Comparison of ENCODE assay signal across 20 cellular contexts in the genomic region with DNA sequence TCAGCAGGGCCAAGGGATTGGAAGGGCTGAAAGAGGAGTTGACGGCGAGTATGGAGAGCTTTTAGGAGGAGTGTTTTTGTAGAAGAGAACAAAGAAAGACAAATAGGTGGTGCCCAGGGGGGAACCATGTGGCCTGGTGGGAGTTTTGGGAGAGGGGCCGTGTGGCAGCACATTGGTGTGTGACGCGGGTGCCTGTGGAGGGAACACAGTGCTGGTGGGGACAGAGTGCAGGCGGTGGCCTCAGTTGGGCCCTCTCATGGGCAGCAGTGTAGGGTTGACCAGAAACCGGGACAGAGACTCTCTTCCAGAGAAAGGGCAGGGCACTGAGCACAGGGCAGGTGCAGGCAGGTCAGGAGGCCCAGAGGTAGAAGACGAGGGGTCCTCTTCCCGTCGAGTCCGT. TPM values are rescaled to one million over a fixed set of nuclear protein-coding genes. Genes with fewer than 3 reads are reported as not detected.
DNase-seq lines count a peak whose midpoint lies in the region; ATAC-seq and TF ChIP-seq lines count a peak whose summit lies in the region.
"Had no signal": no experiment of that assay in that cellular context is flagged by ENCODE, and none has a peak within 500 bp of the region (broad histone marks: within the 10 kb centered on the region; RNA-seq: fewer than 3 reads in every experiment).

No MANE protein-coding gene starts in this region.

- CTCF ChIA-PET in activated naive CD4-positive, alpha-beta T cell treated with anti-CD3 and anti-CD28 coated beads for 36 hours (lab: Charles Lee), result interaction anchor here (0.9 to 1.2 kb wide), 2 partner anchors 19 to 105 kb away, joined by 3 to 5 read pairs; no protein-coding TSS in a partner anchor

- H3K4me3 ChIP-seq in dorsolateral prefrontal cortex (no peak overlapping the region), upper lobe of right lung (no peak overlapping the region)
- H3K4me3 ChIP-seq: GM23248, SK-N-MC had no signal

- DNase-seq in activated CD4-positive, alpha-beta T cell treated with anti-CD3 and anti-CD28 coated beads, Interleukin-2, amount 10 ng/mL, durations not matched to agents 24 days and 14 days, result no peak
- DNase-seq in activated CD4-positive, alpha-beta T cell treated with anti-CD3 and anti-CD28 coated beads for 1 hour, result no peak
- DNase-seq in dorsolateral prefrontal cortex (no peak), nephron progenitor cell (no peak), upper lobe of right lung (peak; percentile 46), NCI-H2227 treated with DMSO at 0.1 percent for 48 hours (lab: John Stamatoyannopoulos, UW) (no peak)
- no peak for DNase-seq in activated naive CD4-positive, alpha-beta T cell treated with anti-CD3 and anti-CD28 coated beads for 36 hours
- DNase-seq: AML-193, DMS79 treated with DMSO at 0.1 percent for 48 hours, GM23248, NCI-H1105, NCI-H2081 treated with DMSO at 0.1 percent for 48 hours, NCI-H510A, NCI-H774, OCI-M1, SHP77 had no signal

- H3K27ac ChIP-seq in dorsolateral prefrontal cortex (peak overlapping the region; percentile 60 to 100 (median 96)), upper lobe of right lung (no peak overlapping the region)
- H3K27ac ChIP-seq: 22Rv1, C4-2B, GM23248, SK-N-MC had no signal

- H3K27me3 Mint-ChIP-seq in activated CD4-positive, alpha-beta T cell treated with anti-CD3 and anti-CD28 coated beads, Interleukin-2, amount 10 ng/mL, durations not matched to agents 24 days and 14 days, result no peaks in the 10 kb centered on the region
- H3K27me3 Mint-ChIP-seq in nephron progenitor cell (ENCODE audit: low read depth, poor library complexity), result peaks cover 5% of the 10 kb centered on the region
- H3K27me3 Mint-ChIP-seq in activated naive CD4-positive, alpha-beta T cell treated with anti-CD3 and anti-CD28 coated beads for 36 hours (ENCODE audit: low read depth), result no peaks in the 10 kb centered on the region

- ATAC-seq in upper lobe of right lung, result no peak
- no peak for ATAC-seq in GM21737 (IDR thresholded peaks at IDR 0.05; ENCODE audit: unreplicated experiment)

- peaks cover 19% of the 10 kb centered on the region for H3K36me3 ChIP-seq in upper lobe of right lung

- H3K36me3 Mint-ChIP-seq in activated CD4-positive, alpha-beta T cell treated with anti-CD3 and anti-CD28 coated beads, Interleukin-2, amount 10 ng/mL, durations not matched to agents 24 days and 14 days (ENCODE audit: low read depth), result no peaks in the 10 kb centered on the region
- peaks cover 25% of the 10 kb centered on the region for H3K36me3 Mint-ChIP-seq in nephron progenitor cell (ENCODE audit: low read depth)
- no peaks in the 10 kb centered on the region for H3K36me3 Mint-ChIP-seq in activated naive CD4-positive, alpha-beta T cell treated with anti-CD3 and anti-CD28 coated beads for 36 hours (ENCODE audit: low read depth)

- intact Hi-C loops in activated CD4-positive, alpha-beta T cell treated with anti-CD3 and anti-CD28 coated beads, Interleukin-2, amount 10 ng/mL, durations not matched to agents 24 days and 14 days (cut with micrococcal nuclease), result no loop called here
- intact Hi-C loops in dorsolateral prefrontal cortex (cut with DNase I), result loop anchor here (5.0 kb wide), 3 partner anchors 57 to 102 kb away; partner anchors contain the start of genes CINP (in 1 of the 2), TECPR2 (in 1 of the 2) and ZNF839 (in 1 of the 2)
- intact Hi-C loops in upper lobe of right lung (cut with DNase I), result no loop called here
- intact Hi-C loops in activated naive CD4-positive, alpha-beta T cell treated with anti-CD3 and anti-CD28 coated beads for 36 hours (cut with micrococcal nuclease), result no loop called here

- H3K9me3 Mint-ChIP-seq in activated CD4-positive, alpha-beta T cell treated with anti-CD3 and anti-CD28 coated beads, Interleukin-2, amount 10 ng/mL, durations not matched to agents 24 days and 14 days, result no peaks in the 10 kb centered on the region
- H3K9me3 Mint-ChIP-seq in nephron progenitor cell, result no peaks in the 10 kb centered on the region
- H3K9me3 Mint-ChIP-seq in activated naive CD4-positive, alpha-beta T cell treated with anti-CD3 and anti-CD28 coated beads for 36 hours, result no peaks in the 10 kb centered on the region

- H3K9me3 ChIP-seq in upper lobe of right lung, result no peaks in the 10 kb centered on the region

- peak overlapping the region; percentile 18 for H3K27ac Mint-ChIP-seq in activated CD4-positive, alpha-beta T cell treated with anti-CD3 and anti-CD28 coated beads, Interleukin-2, amount 10 ng/mL, durations not matched to agents 24 days and 14 days
- H3K27ac Mint-ChIP-seq in nephron progenitor cell, result peak overlapping the region; percentile 92
- H3K27ac Mint-ChIP-seq in activated naive CD4-positive, alpha-beta T cell treated with anti-CD3 and anti-CD28 coated beads for 36 hours, result no peak overlapping the region

- TF ChIP-seq CTCF in dorsolateral prefrontal cortex (IDR thresholded peaks at IDR 0.05 in 54 of 56, conservative IDR thresholded peaks at IDR 0.05 in 2 of 56; ENCODE audit: low read depth in 1 of 56, partially characterized antibody in 56 of 56) (no peak), nephron progenitor cell (IDR thresholded peaks at IDR 0.05) (no peak), upper lobe of right lung (IDR thresholded peaks at IDR 0.05) (no peak)

- H3K27me3 ChIP-seq in dorsolateral prefrontal cortex (no peaks in the 10 kb centered on the region), upper lobe of right lung (no peaks in the 10 kb centered on the region)

- no peaks in the 10 kb centered on the region for H3K4me1 ChIP-seq in upper lobe of right lung

- H3K4me3 Mint-ChIP-seq in activated CD4-positive, alpha-beta T cell treated with anti-CD3 and anti-CD28 coated beads, Interleukin-2, amount 10 ng/mL, durations not matched to agents 24 days and 14 days, result no peak overlapping the region
- H3K4me3 Mint-ChIP-seq in nephron progenitor cell, result no peak overlapping the region
- H3K4me3 Mint-ChIP-seq in activated naive CD4-positive, alpha-beta T cell treated with anti-CD3 and anti-CD28 coated beads for 36 hours, result no peak overlapping the region

- no peaks in the 10 kb centered on the region for H3K4me1 Mint-ChIP-seq in activated CD4-positive, alpha-beta T cell treated with anti-CD3 and anti-CD28 coated beads, Interleukin-2, amount 10 ng/mL, durations not matched to agents 24 days and 14 days
- peaks cover 55% of the 10 kb centered on the region for H3K4me1 Mint-ChIP-seq in nephron progenitor cell
- H3K4me1 Mint-ChIP-seq in activated naive CD4-positive, alpha-beta T cell treated with anti-CD3 and anti-CD28 coated beads for 36 hours (ENCODE audit: low read depth), result no peaks in the 10 kb centered on the region

RNA-seq across cellular contexts. Expression of gene TECPR2, which starts 56.5 kb away (rescaled TPM):
- total RNA-seq in activated CD4-positive, alpha-beta T cell treated with anti-CD3 and anti-CD28 coated beads, Interleukin-2, amount 10 ng/mL, durations not matched to agents 24 days and 14 days, result 6.4 and 7.4 TPM in 2 replicates
- total RNA-seq in dorsolateral prefrontal cortex, result 100 to 1,000 TPM in 7 of 120 experiments, 10 to 100 TPM in 113; 54.3 to 129 (median 78.9) TPM
- 21.4 TPM for total RNA-seq in upper lobe of right lung
- total RNA-seq in activated naive CD4-positive, alpha-beta T cell treated with anti-CD3 and anti-CD28 coated beads for 36 hours, result 1 to 10 TPM; 2.3 to 3.6 TPM

RNA-seq across cellular contexts. Expression of gene CINP, which starts 56.6 kb away (rescaled TPM):
- total RNA-seq in activated CD4-positive, alpha-beta T cell treated with anti-CD3 and anti-CD28 coated beads, Interleukin-2, amount 10 ng/mL, durations not matched to agents 24 days and 14 days, result 43.7 and 46.2 TPM in 2 replicates
- total RNA-seq in dorsolateral prefrontal cortex, result 10 to 100 TPM; 31.4 to 69.6 (median 51.2) TPM
- 34.4 TPM for total RNA-seq in upper lobe of right lung
- total RNA-seq in activated naive CD4-positive, alpha-beta T cell treated with anti-CD3 and anti-CD28 coated beads for 36 hours, result 10 to 100 TPM; 45.3 to 46.2 TPM

Comparison
In these comparisons a context has a peak if more than half of its experiments do, and no peak if none do; other contexts are left out.
1. intact Hi-C loops: an anchor here in dorsolateral prefrontal cortex (5.0 kb wide); none called in activated CD4-positive, alpha-beta T cell treated with anti-CD3 and anti-CD28 coated beads, Interleukin-2, amount 10 ng/mL, durations not matched to agents 24 days and 14 days, upper lobe of right lung and activated naive CD4-positive, alpha-beta T cell treated with anti-CD3 and anti-CD28 coated beads for 36 hours.